In genomic region chr22:19855504-19856409, GRCh38 we compare ENCODE assay signal across 1 cellular context.
TF ChIP-seq lines count a peak whose summit lies in the region.

No MANE protein-coding gene starts in this region.

TF ChIP-seq in HepG2, 621 proteins besides CTCF, POLR2A, EP300 and RAD21 (continued from another document and continues in another):
- TF ChIP-seq CSRNP1 (CRISPR knock-in tag; IDR thresholded peaks at IDR 0.05) (0 out of 2 replicates have a peak, but pooled peaks have one; percentile 56), ASH2L (IDR thresholded peaks at IDR 0.05; ENCODE audit: insufficient read length, low read depth, low read length) (peak; percentile 36), TCF7 (IDR thresholded peaks at IDR 0.05; ENCODE audit: low read depth) (peak; percentile 88), ELF3 (CRISPR knock-in tag; IDR thresholded peaks at IDR 0.05) (peak; percentile 49), ZNF569 (CRISPR knock-in tag; IDR thresholded peaks at IDR 0.05; ENCODE audit: borderline replicate concordance) (no peak), ZNF12 (CRISPR knock-in tag; IDR thresholded peaks at IDR 0.05) (no peak), DBP (CRISPR knock-in tag; IDR thresholded peaks at IDR 0.05; ENCODE audit: not compliant biosample characterization) (no peak), ZNF44 (CRISPR knock-in tag; IDR thresholded peaks at IDR 0.05) (no peak), ZZZ3 (CRISPR knock-in tag; IDR thresholded peaks at IDR 0.05; ENCODE audit: borderline replicate concordance) (no peak), REPIN1 (CRISPR knock-in tag; IDR thresholded peaks at IDR 0.05; ENCODE audit: borderline replicate concordance, low read depth) (peak; percentile 64), SNAI1 (CRISPR knock-in tag; IDR thresholded peaks at IDR 0.05; ENCODE audit: borderline replicate concordance) (peak; percentile 77), RORA (CRISPR knock-in tag; IDR thresholded peaks at IDR 0.05) (no peak), YEATS2 (CRISPR knock-in tag; IDR thresholded peaks at IDR 0.05; ENCODE audit: borderline replicate concordance) (no peak; the same call in 1 of the 2 replicates), SNAPC5 (CRISPR knock-in tag; IDR thresholded peaks at IDR 0.05; ENCODE audit: borderline replicate concordance) (peak; percentile 37; the same call in 1 of the 2 replicates), LBX2 (CRISPR knock-in tag; IDR thresholded peaks at IDR 0.05; ENCODE audit: borderline replicate concordance) (no peak), AHDC1 (CRISPR knock-in tag; IDR thresholded peaks at IDR 0.05; ENCODE audit: borderline replicate concordance) (peak; percentile 66), CCAR2 (optimal IDR thresholded peaks at IDR 0.05; ENCODE audit: low read depth, low read length) (no peak), MEIS2 (CRISPR knock-in tag; IDR thresholded peaks at IDR 0.05) (peak; percentile 41; the same call in 1 of the 2 replicates), SNAPC2 (CRISPR knock-in tag; IDR thresholded peaks at IDR 0.05) (peak; percentile 42; the same call in 1 of the 2 replicates), MNT (IDR thresholded peaks at IDR 0.05) (no peak), ZNF160 (CRISPR knock-in tag; IDR thresholded peaks at IDR 0.05) (no peak; the same call in 1 of the 2 replicates), ZNF782 (CRISPR knock-in tag; IDR thresholded peaks at IDR 0.05; ENCODE audit: borderline replicate concordance) (no peak), ZNF562 (CRISPR knock-in tag; IDR thresholded peaks at IDR 0.05; ENCODE audit: borderline replicate concordance) (no peak), MTERF4 (CRISPR knock-in tag; IDR thresholded peaks at IDR 0.05) (0 out of 2 replicates have a peak, but pooled peaks have one; percentile 10), ZBED4 (CRISPR knock-in tag; IDR thresholded peaks at IDR 0.05; ENCODE audit: borderline replicate concordance) (peak; percentile 35; the same call in 1 of the 2 replicates), ZBTB4 (CRISPR knock-in tag; IDR thresholded peaks at IDR 0.05; ENCODE audit: borderline replicate concordance) (0 out of 2 replicates have a peak, but pooled peaks have one; percentile 18), CHCHD3 (CRISPR knock-in tag; IDR thresholded peaks at IDR 0.05) (no peak), ATF6 (CRISPR knock-in tag; conservative IDR thresholded peaks at IDR 0.05) (no peak), ZC3H13 (CRISPR knock-in tag; IDR thresholded peaks at IDR 0.05) (peak; percentile 53; the same call in 1 of the 2 replicates), FOXO4 (CRISPR knock-in tag; conservative IDR thresholded peaks at IDR 0.05) (no peak), NFE2L2 (IDR thresholded peaks at IDR 0.05; ENCODE audit: low read length) (no peak), KAT8 (CRISPR knock-in tag; IDR thresholded peaks at IDR 0.05) (0 out of 2 replicates have a peak, but pooled peaks have one; percentile 14), ZNF773 (CRISPR knock-in tag; IDR thresholded peaks at IDR 0.05; ENCODE audit: borderline replicate concordance) (no peak), FOSL2 (CRISPR knock-in tag; IDR thresholded peaks at IDR 0.05) (peak; percentile 62; the same call in 1 of the 2 replicates)
